Comparison of ENCODE assay signal across 21 cellular contexts in the genomic region with DNA sequence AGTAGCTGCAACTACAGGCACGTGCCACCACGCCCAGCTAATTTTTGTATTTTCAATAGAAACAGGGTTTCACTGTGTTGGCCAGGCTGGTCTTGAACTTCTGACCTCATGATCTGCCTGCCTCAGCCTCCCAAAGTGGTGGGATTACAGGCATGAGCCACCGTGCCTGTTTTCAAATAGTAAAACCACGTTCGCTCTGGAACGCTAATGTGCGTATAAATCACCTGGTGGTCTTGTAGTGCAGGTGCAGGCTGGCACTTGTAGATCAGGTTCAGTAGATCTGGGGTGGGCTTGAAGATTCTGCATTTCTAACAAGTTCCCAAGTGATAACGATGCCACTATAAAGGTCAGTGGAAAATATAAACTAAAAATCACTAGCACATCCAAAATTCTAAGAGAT. TPM values are rescaled to one million over a fixed set of nuclear protein-coding genes. Genes with fewer than 3 reads are reported as not detected.
A peak's percentile ranks its signal among the peaks of the same experiment; 100 is the strongest.
DNase-seq lines count a peak whose midpoint lies in the region; ATAC-seq, FAIRE-seq and TF ChIP-seq lines count a peak whose summit lies in the region.
"Not testable (repeated sequence)": the region's sequence is repeated elsewhere in the genome, so short reads cannot be mapped to it uniquely, and the experiment has no call there.
"Had no signal": no experiment of that assay in that cellular context is flagged by ENCODE, and none has a peak within 500 bp of the region (broad histone marks: within the 10 kb centered on the region; RNA-seq: fewer than 3 reads in every experiment).

No MANE protein-coding gene starts in this region.

- not testable (repeated sequence) for H3K9me3 ChIP-seq in A673 (ENCODE audit: low read depth, low read length, poor library complexity, severe bottlenecking); H9 (ENCODE audit: control insufficient read depth, low read depth, low read length); H1 (ENCODE audit: insufficient read depth in 2 of 2, low read depth in 1 of 2, low read length in 1 of 2); neural cell (ENCODE audit: low read length)

- not testable (repeated sequence) for ATAC-seq in activated CD8-positive, alpha-beta T cell treated with anti-CD3 and anti-CD28 coated beads for 36 hours

- H3K14ac ChIP-seq in H9 (ENCODE audit: insufficient read depth, low read length); H1 (ENCODE audit: insufficient read length): not testable (repeated sequence)

- not testable (repeated sequence) for H3F3A ChIP-seq in neural cell (ENCODE audit: insufficient read depth, low read length, poor library complexity, severe bottlenecking)

- not testable (repeated sequence) for H3K27me3 Mint-ChIP-seq in H9 (ENCODE audit: low read depth); activated CD8-positive, alpha-beta T cell treated with anti-CD3 and anti-CD28 coated beads for 36 hours; glutamatergic neuron (ENCODE audit: unreplicated experiment)

- not testable (repeated sequence) for H3K79me2 ChIP-seq in H9 (ENCODE audit: insufficient read depth, low read length); H1 (ENCODE audit: control insufficient read depth in 1 of 2, insufficient read depth in 2 of 2, low read length in 2 of 2); neural cell (replicated peaks; ENCODE audit: insufficient read depth, low read length)

- not testable (repeated sequence) for H3K23me2 ChIP-seq in H9 (ENCODE audit: insufficient read length, low read depth, low read length, poor library complexity, severe bottlenecking); H1 (ENCODE audit: low read depth, low read length)

- not testable (repeated sequence) for H3K4ac ChIP-seq in H9 (ENCODE audit: low read depth, low read length); H1 (replicated peaks; ENCODE audit: insufficient read length, low read depth, low read length)

- not testable (repeated sequence) for H3K9me3 Mint-ChIP-seq in H9; activated CD8-positive, alpha-beta T cell treated with anti-CD3 and anti-CD28 coated beads for 36 hours; glutamatergic neuron (ENCODE audit: unreplicated experiment)

- not testable (repeated sequence) for FAIRE-seq in H1 (lab: Jason Lieb, UNC)

- not testable (repeated sequence) for H2BK5ac ChIP-seq in H9 (ENCODE audit: insufficient read length, low read length); H1 (ENCODE audit: low read depth, low read length)

- H2BK12ac ChIP-seq in H9 (ENCODE audit: insufficient read length, low read depth, low read length); H1 (ENCODE audit: low read depth, low read length): not testable (repeated sequence)

- TF ChIP-seq RAD21 in H1 (IDR thresholded peaks at IDR 0.05 in 1 of 2, conservative IDR thresholded peaks at IDR 0.05 in 1 of 2; ENCODE audit: low read depth in 2 of 2, low read length in 2 of 2); neural cell (conservative IDR thresholded peaks at IDR 0.05): not testable (repeated sequence)

- WGBS in H9 (ENCODE audit: extremely low coverage, insufficient read length, low lambda C conversion rate) = no CpG with 5 or more reads among the region's 8 CpGs
- 95% methylated on average over 8 of the region's 8 CpGs; no CpG with 5 or more reads in 1 of the 2 experiments for WGBS in H1 (ENCODE audit: extremely low coverage in 1 of 2, insufficient coverage in 1 of 2, insufficient read length in 1 of 2, insufficient replicate concordance in 2 of 2, low coverage in 1 of 2, low lambda C conversion rate in 2 of 2, missing lambda C conversion rate in 1 of 2), 2 experiments

- POLR2A ChIA-PET in A673 (lab: Charles Lee; ENCODE audit: low non-redundant PET); activated CD8-positive, alpha-beta T cell treated with anti-CD3 and anti-CD28 coated beads for 36 hours (lab: Charles Lee): not testable (repeated sequence)
- POLR2A ChIA-PET in H1 (lab: Charles Lee; ENCODE audit: partially characterized antibody) = interaction anchor here (1.2 kb wide), 1 partner anchor 114 kb away, joined by 3 read pairs; a partner anchor contains a TSS

- not testable (repeated sequence) for TF ChIP-seq EP300 in H1 (IDR thresholded peaks at IDR 0.05; ENCODE audit: borderline replicate concordance in 1 of 2, low read depth in 2 of 2, low read length in 2 of 2); neural cell (conservative IDR thresholded peaks at IDR 0.05; ENCODE audit: poor library complexity, severe bottlenecking)

- not testable (repeated sequence) for H3K18ac ChIP-seq in H9 (ENCODE audit: insufficient read length, low read depth, low read length); H1 (ENCODE audit: extremely low read depth, low read length)

- not testable (repeated sequence) for H3T11ph ChIP-seq in H9 (ENCODE audit: low read length)

- H4K20me1 ChIP-seq in H9 (ENCODE audit: control insufficient read depth, insufficient read depth, insufficient read length); H1 (replicated peaks in 1 of 2; ENCODE audit: control insufficient read depth in 1 of 2, insufficient read depth in 2 of 2, low read length in 2 of 2); neural cell (ENCODE audit: insufficient read depth): not testable (repeated sequence)

- H4K91ac ChIP-seq in H9 (ENCODE audit: insufficient read length, low read depth, low read length); H1 (replicated peaks; ENCODE audit: insufficient read length, low read length): not testable (repeated sequence)

- H2BK20ac ChIP-seq in H9 (ENCODE audit: low read depth, low read length, poor library complexity, severe bottlenecking); H1 (ENCODE audit: low read length): not testable (repeated sequence)

- H3K4me1 ChIP-seq in A673 (ENCODE audit: insufficient read depth, low read length, poor library complexity, severe bottlenecking) = peaks cover 14% of the 10 kb centered on the region
- H3K4me1 ChIP-seq in H9 (ENCODE audit: insufficient read depth, low read length); H1 (replicated peaks in 1 of 4; ENCODE audit: control insufficient read depth in 3 of 4, insufficient read depth in 4 of 4, low read length in 3 of 4): not testable (repeated sequence)

- H4K8ac ChIP-seq in H9 (replicated peaks; ENCODE audit: insufficient read length, low read depth, low read length); H1 (ENCODE audit: extremely low read depth, insufficient read depth, low read length): not testable (repeated sequence)

- H3K4me2 ChIP-seq in H9 (ENCODE audit: insufficient read depth, insufficient read length, low read length); H1 (ENCODE audit: insufficient read depth in 1 of 2, low read depth in 2 of 2, low read length in 2 of 2); neural cell (ENCODE audit: low read length): not testable (repeated sequence)

- H3K4me1 Mint-ChIP-seq in H9; activated CD8-positive, alpha-beta T cell treated with anti-CD3 and anti-CD28 coated beads for 36 hours (ENCODE audit: low read depth); glutamatergic neuron (ENCODE audit: low read depth, unreplicated experiment): not testable (repeated sequence)

- not testable (repeated sequence) for H2AFZ ChIP-seq in H9 (ENCODE audit: low read length); H1 (ENCODE audit: low read length); neural cell (ENCODE audit: low read depth, low read length)

- not testable (repeated sequence) for H2AK5ac ChIP-seq in H9 (ENCODE audit: insufficient read length, low read length); H1 (ENCODE audit: low read depth, low read length)

- TF ChIP-seq POLR2A in H1 (IDR thresholded peaks at IDR 0.05; ENCODE audit: control extremely low read depth in 1 of 2, low read depth in 2 of 2, low read length in 2 of 2) = not testable (repeated sequence)

- H3K27ac ChIP-seq in A673 (ENCODE audit: low read depth, low read length, poor library complexity, severe bottlenecking); H9 (ENCODE audit: insufficient read length, low read depth, low read length); H1 (ENCODE audit: low read depth, low read length); neural cell (ENCODE audit: low read length): not testable (repeated sequence)

- not testable (repeated sequence) for DNase-seq in A673 (ENCODE audit: low spot score); H9; activated CD8-positive, alpha-beta T cell treated with anti-CD3 and anti-CD28 coated beads for 36 hours; H1 (ENCODE audit: low read depth in 1 of 2, low spot score in 2 of 2); glutamatergic neuron
- DNase-seq in DMS53 (lab: John Stamatoyannopoulos, UW) (peak; percentile 6), NCI-H69 (lab: John Stamatoyannopoulos, UW) (peak; percentile 55)

- not testable (repeated sequence) for H3K56ac ChIP-seq in H9 (ENCODE audit: insufficient read length, low read depth, low read length); H1 (replicated peaks; ENCODE audit: insufficient read length, low read depth, low read length)

- TF ChIP-seq CTCF in A673 (conservative IDR thresholded peaks at IDR 0.05; ENCODE audit: low read depth, low read length) (0 out of 2 replicates have a peak, but pooled peaks have one; percentile 21), H9 (conservative IDR thresholded peaks at IDR 0.05) (peak; percentile 55), H1 (IDR thresholded peaks at IDR 0.05; ENCODE audit: control extremely low read depth in 1 of 3, insufficient read depth in 1 of 3, low read depth in 1 of 3, low read length in 3 of 3) (peak in 2 of 3 experiments; percentile 29 to 51; a peak in 3 of 4 replicates), glutamatergic neuron (IDR thresholded peaks at IDR 0.05; ENCODE audit: partially characterized antibody, unreplicated experiment) (peak; percentile 48), neural cell (IDR thresholded peaks at IDR 0.05; ENCODE audit: poor library complexity, severe bottlenecking) (peak; percentile 18)
- peak; percentile 48 for TF ChIP-seq CTCF in activated CD8-positive, alpha-beta T cell treated with anti-CD3 and anti-CD28 coated beads for 36 hours (IDR thresholded peaks at IDR 0.05)

- not testable (repeated sequence) for H3K27ac Mint-ChIP-seq in H9; activated CD8-positive, alpha-beta T cell treated with anti-CD3 and anti-CD28 coated beads for 36 hours; glutamatergic neuron (ENCODE audit: unreplicated experiment)

- CTCF ChIA-PET in A673 (lab: Charles Lee) = interaction anchor here (0.6 to 0.7 kb wide), 2 partner anchors 19 to 68 kb away, joined by 3 to 20 read pairs; no protein-coding TSS in a partner anchor
- CTCF ChIA-PET in activated CD8-positive, alpha-beta T cell treated with anti-CD3 and anti-CD28 coated beads for 36 hours (lab: Charles Lee) = interaction anchor here (0.6 to 3.5 kb wide), 7 partner anchors 11 to 380 kb away, joined by 3 to 17 read pairs (median 4); a partner anchor contains a TSS
- CTCF ChIA-PET in H1 (lab: Charles Lee; ENCODE audit: partially characterized antibody) = interaction anchor here (0.7 to 5.0 kb wide), 11 partner anchors 10 to 84 kb away, joined by 3 to 35 read pairs (median 5); no protein-coding TSS in a partner anchor

- not testable (repeated sequence) for H3K27me3 ChIP-seq in A673 (replicated peaks; ENCODE audit: insufficient read depth, low read depth, low read length, poor library complexity); H9 (ENCODE audit: insufficient read depth, low read length); H1 (replicated peaks in 1 of 4; ENCODE audit: control insufficient read depth in 3 of 4, extremely low read depth in 1 of 4, insufficient read depth in 3 of 4, low read length in 3 of 4); neural cell (ENCODE audit: insufficient read depth, low read depth, low read length)

- not testable (repeated sequence) for H4K5ac ChIP-seq in H9 (ENCODE audit: insufficient read length, low read depth, low read length); H1 (ENCODE audit: insufficient read length, low read depth, low read length)

- not testable (repeated sequence) for H2BK120ac ChIP-seq in H9 (ENCODE audit: low read depth, low read length, poor library complexity, severe bottlenecking); H1 (replicated peaks; ENCODE audit: low read depth, low read length)

- intact Hi-C loops in A673 (cut with micrococcal nuclease; ENCODE audit: unreplicated experiment); activated CD8-positive, alpha-beta T cell treated with anti-CD3 and anti-CD28 coated beads for 36 hours (cut with micrococcal nuclease): not testable (repeated sequence)

- not testable (repeated sequence) for H3K36me3 ChIP-seq in A673 (ENCODE audit: insufficient read depth, low read length, poor library complexity, severe bottlenecking); neural cell (ENCODE audit: insufficient read depth, low read length)
- peaks cover 0 to 11% (median 0%) of the 10 kb centered on the region in 4 experiments; a peak in 2 of 8 replicates for H3K36me3 ChIP-seq in H1 (ENCODE audit: control insufficient read depth in 2 of 4, insufficient read depth in 4 of 4, low read length in 3 of 4)

- not testable (repeated sequence) for H3K23ac ChIP-seq in H9 (ENCODE audit: insufficient read length, low read depth, low read length); H1 (ENCODE audit: insufficient read length)

- H3K9me2 ChIP-seq in neural cell (ENCODE audit: insufficient read depth, low read length) = not testable (repeated sequence)

- not testable (repeated sequence) for H3K4me3 Mint-ChIP-seq in H9; activated CD8-positive, alpha-beta T cell treated with anti-CD3 and anti-CD28 coated beads for 36 hours; glutamatergic neuron (ENCODE audit: unreplicated experiment)

- H3K79me1 ChIP-seq in H9 (ENCODE audit: insufficient read depth, low read depth, low read length, poor library complexity, severe bottlenecking); H1 (ENCODE audit: low read depth, low read length): not testable (repeated sequence)

- not testable (repeated sequence) for H2BK15ac ChIP-seq in H9 (ENCODE audit: low read depth, low read length); H1 (ENCODE audit: low read length)

- H3K4me3 ChIP-seq in A673 (ENCODE audit: low read depth, low read length, poor library complexity, severe bottlenecking); H1 (ENCODE audit: extremely low read depth in 1 of 4, insufficient read depth in 2 of 4, low read depth in 3 of 4, low read length in 4 of 4); neural cell (ENCODE audit: low read length): not testable (repeated sequence)

- BruUV-seq in A673 (replicated peaks; lab: Mats Ljungman, UMichigan) = not testable (repeated sequence)

- H3K36me3 Mint-ChIP-seq in H9 (ENCODE audit: insufficient read depth in 1 of 3, low read depth in 3 of 3); glutamatergic neuron (ENCODE audit: unreplicated experiment): not testable (repeated sequence)
- peaks cover 14% of the 10 kb centered on the region for H3K36me3 Mint-ChIP-seq in activated CD8-positive, alpha-beta T cell treated with anti-CD3 and anti-CD28 coated beads for 36 hours (ENCODE audit: low read depth)

- H3K9ac ChIP-seq in H9 (ENCODE audit: extremely low read depth, insufficient read length, low read length); H1 (replicated peaks in 1 of 4; ENCODE audit: extremely low read depth in 1 of 4, low read depth in 3 of 4, low read length in 3 of 4); neural cell (ENCODE audit: low read length): not testable (repeated sequence)

RNA-seq across cellular contexts. Expression of a gene that starts 41.3 kb away (rescaled TPM):
- 72.9 and 75.4 TPM in 2 replicates for total RNA-seq in A673 (2021)
- 62.4 and 63.1 TPM in 2 replicates for total RNA-seq in H9 (2021)
- total RNA-seq in activated CD8-positive, alpha-beta T cell treated with anti-CD3 and anti-CD28 coated beads for 36 hours = 10 to 100 TPM; 53.8 to 57.1 TPM
- total RNA-seq in H1 (2021; fragmentation: NEBNext Ultra II Directional; extraction: Animal tissue kit (Norgen Biotek cat#: 25700)) = 63.6 and 64.0 TPM in 2 replicates
- 33.8 and 67.0 TPM in 2 replicates for polyA plus RNA-seq in H1 (2011; rRNA removed)
- polyA plus RNA-seq in H1 (2011; cell fraction: cytosol; rRNA removed) = 61.2 TPM
- polyA plus RNA-seq in H1 (2011; cell fraction: nucleus; rRNA removed) = 25.8 TPM
- polyA plus RNA-seq in H1 (2012, experiment 1 of 2) = 38.3 to 55.0 TPM (median 43.3 TPM) in 4 replicates
- polyA plus RNA-seq in H1 (2012, experiment 2 of 2) = 5.9 TPM
- polyA plus RNA-seq in H1 (2013, experiment 1 of 2) = 59.5 TPM
- polyA plus RNA-seq in H1 (2013, experiment 2 of 2) = 60.8 TPM
- 66.7 and 113 TPM in 2 replicates for polyA minus RNA-seq in H1 (2011; rRNA and poly(A)+ RNA removed)
- 37.2 TPM for polyA minus RNA-seq in H1 (2011; cell fraction: cytosol; rRNA and poly(A)+ RNA removed)
- 57.3 TPM for polyA minus RNA-seq in H1 (2011; cell fraction: nucleus; rRNA and poly(A)+ RNA removed)
- 34.0 TPM for total RNA-seq in glutamatergic neuron (ENCODE audit: unreplicated experiment)
- 126 and 136 TPM in 2 replicates for polyA plus RNA-seq in neural cell
- polyA minus RNA-seq in neural cell = 159 and 172 TPM in 2 replicates

RNA-seq across cellular contexts. Expression of a gene that starts 41.4 kb away (rescaled TPM):
- not detected in 2 replicates for total RNA-seq in A673 (2021)
- not detected in 2 replicates for total RNA-seq in H9 (2021)
- not detected for total RNA-seq in activated CD8-positive, alpha-beta T cell treated with anti-CD3 and anti-CD28 coated beads for 36 hours
- total RNA-seq in H1 (2021; fragmentation: NEBNext Ultra II Directional; extraction: Animal tissue kit (Norgen Biotek cat#: 25700)) = not detected in 2 replicates
- polyA plus RNA-seq in H1 (2011; rRNA removed) = 0.08 and 0.11 TPM in 2 replicates
- 0.06 TPM for polyA plus RNA-seq in H1 (2011; cell fraction: cytosol; rRNA removed)
- polyA plus RNA-seq in H1 (2011; cell fraction: nucleus; rRNA removed) = not detected
- not detected in 4 replicates for polyA plus RNA-seq in H1 (2012, experiment 1 of 2)
- polyA plus RNA-seq in H1 (2012, experiment 2 of 2) = not detected
- 0.04 TPM for polyA plus RNA-seq in H1 (2013, experiment 1 of 2)
- polyA plus RNA-seq in H1 (2013, experiment 2 of 2) = 0.06 TPM
- polyA minus RNA-seq in H1 (2011; rRNA and poly(A)+ RNA removed) = 0.20 and 0.95 TPM in 2 replicates
- not detected for polyA minus RNA-seq in H1 (2011; cell fraction: cytosol; rRNA and poly(A)+ RNA removed)
- not detected for polyA minus RNA-seq in H1 (2011; cell fraction: nucleus; rRNA and poly(A)+ RNA removed)
- total RNA-seq in glutamatergic neuron (ENCODE audit: unreplicated experiment) = not detected
- not detected in 2 replicates for polyA plus RNA-seq in neural cell
- polyA minus RNA-seq in neural cell = 0.81 TPM in 1 of 2 replicates, not detected in the other
- total RNA-seq: A172; activated CD8-positive, alpha-beta memory T cell treated with anti-CD3 and anti-CD28 coated beads, Interleukin-2, amount 10 ng/mL, durations not matched to agents 7 days and 5 days; activated naive CD8-positive, alpha-beta T cell treated with anti-CD3 and anti-CD28 coated beads for 36 hours; activated T-cell treated with anti-CD3 and anti-CD28 coated beads, Interleukin-2, amount 50 U/mL, for 4 hours; CD8-positive, alpha-beta memory T cell; esophagus squamous epithelium; left colon; M059J; right lobe of liver had no signal
- polyA plus RNA-seq: CD8-positive, alpha-beta memory T cell; IgD-negative memory B cell; stomach had no signal

RNA-seq across cellular contexts. Expression of a gene that starts 55.6 kb away (rescaled TPM):
- not detected in 2 replicates for total RNA-seq in A673 (2021)
- total RNA-seq in H9 (2021) = not detected in 2 replicates
- not detected for total RNA-seq in activated CD8-positive, alpha-beta T cell treated with anti-CD3 and anti-CD28 coated beads for 36 hours
- total RNA-seq in H1 (2021; fragmentation: NEBNext Ultra II Directional; extraction: Animal tissue kit (Norgen Biotek cat#: 25700)) = not detected in 2 replicates
- not detected in 2 replicates for polyA plus RNA-seq in H1 (2011; rRNA removed)
- not detected for polyA plus RNA-seq in H1 (2011; cell fraction: cytosol; rRNA removed)
- polyA plus RNA-seq in H1 (2011; cell fraction: nucleus; rRNA removed) = not detected
- polyA plus RNA-seq in H1 (2012, experiment 1 of 2) = not detected in 4 replicates
- not detected for polyA plus RNA-seq in H1 (2012, experiment 2 of 2)
- not detected for polyA plus RNA-seq in H1 (2013, experiment 1 of 2)
- polyA plus RNA-seq in H1 (2013, experiment 2 of 2) = not detected
- not detected in 2 replicates for polyA minus RNA-seq in H1 (2011; rRNA and poly(A)+ RNA removed)
- not detected for polyA minus RNA-seq in H1 (2011; cell fraction: cytosol; rRNA and poly(A)+ RNA removed)
- polyA minus RNA-seq in H1 (2011; cell fraction: nucleus; rRNA and poly(A)+ RNA removed) = not detected
- not detected for total RNA-seq in glutamatergic neuron (ENCODE audit: unreplicated experiment)
- polyA plus RNA-seq in neural cell = not detected in 2 replicates
- not detected in 2 replicates for polyA minus RNA-seq in neural cell
- total RNA-seq: A172; activated CD8-positive, alpha-beta memory T cell treated with anti-CD3 and anti-CD28 coated beads, Interleukin-2, amount 10 ng/mL, durations not matched to agents 7 days and 5 days; activated naive CD8-positive, alpha-beta T cell treated with anti-CD3 and anti-CD28 coated beads for 36 hours; activated T-cell treated with anti-CD3 and anti-CD28 coated beads, Interleukin-2, amount 50 U/mL, for 4 hours; CD8-positive, alpha-beta memory T cell; esophagus squamous epithelium; left colon; M059J; right lobe of liver; stomach; uterus had no signal
- polyA plus RNA-seq: CD8-positive, alpha-beta memory T cell; IgD-negative memory B cell; stomach; thymus had no signal
